In genomic region chr20:23419995-23420901, GRCh38 we compare ENCODE assay signal across 8 cellular contexts.
A peak's percentile ranks its signal among the peaks of the same experiment; 100 is the strongest.
DNase-seq lines count a peak whose midpoint lies in the region; ATAC-seq lines count a peak whose summit lies in the region.

No MANE protein-coding gene starts in this region.

- peak overlapping the region; percentile 91 to 99 (median 95) for H3K9ac ChIP-seq in BLaER1 treated with 17β-estradiol and CSF1 and Interleukin-3, amounts not matched to agents 10 nM and 100 nM

- no peaks in the 10 kb centered on the region for H3K9me3 ChIP-seq in BLaER1 treated with 17β-estradiol and CSF1 and Interleukin-3, amounts not matched to agents 10 nM and 100 nM (replicated peaks in 1 of 11)

- DNase-seq in NAMALWA (ENCODE audit: low spot score) (peak; percentile 55), ecto neural progenitor cell (ENCODE audit: low spot score) (peak; percentile 59), medulla oblongata (ENCODE audit: extremely low spot score) (peak; percentile 40), OCI-M2 (lab: John Stamatoyannopoulos, UW; ENCODE audit: unreplicated experiment) (no peak)
- DNase-seq in activated CD4-positive, alpha-beta T cell treated with anti-CD3 and anti-CD28 coated beads, Interleukin-2, amount 50 U/mL, for 24 hours (ENCODE audit: low read depth in 1 of 2, low spot score in 1 of 2), result peak; percentile 24 to 28
- peak; percentile 8 to 9 for DNase-seq in stimulated activated CD8-positive, alpha-beta memory T cell treated with anti-CD3 and anti-CD28 coated beads, Interleukin-2, amount 100 ng/mL, for 1 hour (ENCODE audit: low read depth in 2 of 2)

- H3K27ac ChIP-seq in BLaER1 treated with 17β-estradiol and CSF1 and Interleukin-3, amounts not matched to agents 10 nM and 100 nM, result peak overlapping the region; percentile 86 to 94 (median 91)

- peaks cover 0 to 6% (median 0%) of the 10 kb centered on the region in 11 experiments; a peak in 3 of 22 replicates for H3K36me3 ChIP-seq in BLaER1 treated with 17β-estradiol and CSF1 and Interleukin-3, amounts not matched to agents 10 nM and 100 nM

- peak overlapping the region; percentile 93 to 99 (median 98) for H3K4me3 ChIP-seq in BLaER1 treated with 17β-estradiol and CSF1 and Interleukin-3, amounts not matched to agents 10 nM and 100 nM

- peaks cover 20 to 52% (median 47%) of the 10 kb centered on the region in 10 experiments for H3K4me1 ChIP-seq in BLaER1 treated with 17β-estradiol and CSF1 and Interleukin-3, amounts not matched to agents 10 nM and 100 nM

- no peaks in the 10 kb centered on the region for H3K27me3 ChIP-seq in BLaER1 treated with 17β-estradiol and CSF1 and Interleukin-3, amounts not matched to agents 10 nM and 100 nM

- H3K4me2 ChIP-seq in BLaER1 treated with 17β-estradiol and CSF1 and Interleukin-3, amounts not matched to agents 10 nM and 100 nM, result peak overlapping the region; percentile 82 to 95 (median 88)

- peak; percentile 28 for ATAC-seq in GM21381 (IDR thresholded peaks at IDR 0.05; ENCODE audit: unreplicated experiment)

- H4K20me1 ChIP-seq in BLaER1 treated with 17β-estradiol and CSF1 and Interleukin-3, amounts not matched to agents 10 nM and 100 nM, result peaks cover 8 to 44% (median 36%) of the 10 kb centered on the region in 11 experiments; a peak in 17 of 22 replicates
